In genomic region chr6:42771741-42772100, GRCh38 we compare ENCODE assay signal across 12 cellular contexts. TPM values are rescaled to one million over a fixed set of nuclear protein-coding genes. Genes with fewer than 3 reads are reported as not detected.
DNase-seq lines count a peak whose midpoint lies in the region; ATAC-seq and TF ChIP-seq lines count a peak whose summit lies in the region.
"Had no signal": no experiment of that assay in that cellular context is flagged by ENCODE, and none has a peak within 500 bp of the region (broad histone marks: within the 10 kb centered on the region; RNA-seq: fewer than 3 reads in every experiment).

No MANE protein-coding gene starts in this region.

- peak in 2 of 3 donors; percentile 56 to 69 for DNase-seq in CD4-positive, CD25-positive, alpha-beta regulatory T cell
- DNase-seq in AML-193 (lab: John Stamatoyannopoulos, UW): no peak
- DNase-seq in putamen (ENCODE audit: low spot score): no peak
- DNase-seq in GM13977 (ENCODE audit: low spot score): no peak
- DNase-seq: Calu3, NCI-H2171 treated with DMSO at 0.1 percent for 48 hours had no signal

- peak overlapping the region; percentile 84 to 94 (median 86) for H3K4me3 Mint-ChIP-seq in CD4-positive, CD25-positive, alpha-beta regulatory T cell
- peak overlapping the region; percentile 89 for H3K4me3 Mint-ChIP-seq in T-helper 1 cell treated with Interleukin-12 subunit alpha and Interleukin-12 subunit beta and Interleukin-4 antibody, amounts not matched to agents 30 μg/mL and 1 μg/mL, for 36 hours

- H3K9me3 ChIP-seq in CD4-positive, CD25-positive, alpha-beta regulatory T cell (ENCODE audit: control insufficient read depth in 2 of 2, low read length in 2 of 2): no peaks in the 10 kb centered on the region
- no peaks in the 10 kb centered on the region for H3K9me3 ChIP-seq in iPS-15b (ENCODE audit: control insufficient read depth, insufficient read depth, low read length)
- H3K9me3 ChIP-seq: heart left ventricle had no signal

- peak overlapping the region; percentile 100 for H3K27ac Mint-ChIP-seq in CD4-positive, CD25-positive, alpha-beta regulatory T cell
- peak overlapping the region; percentile 100 for H3K27ac Mint-ChIP-seq in T-helper 1 cell treated with Interleukin-12 subunit alpha and Interleukin-12 subunit beta and Interleukin-4 antibody, amounts not matched to agents 30 μg/mL and 1 μg/mL, for 36 hours

- H3K4me3 ChIP-seq in CD4-positive, CD25-positive, alpha-beta regulatory T cell (ENCODE audit: low read depth, low read length): peak overlapping the region; percentile 87
- peak overlapping the region; percentile 6 for H3K4me3 ChIP-seq in iPS-15b (ENCODE audit: low read depth, low read length)

- H3K27me3 ChIP-seq in CD4-positive, CD25-positive, alpha-beta regulatory T cell (ENCODE audit: control insufficient read depth, insufficient read depth, low read length): no peaks in the 10 kb centered on the region
- no peaks in the 10 kb centered on the region for H3K27me3 ChIP-seq in iPS-15b (ENCODE audit: control insufficient read depth, insufficient read depth, low read length)
- H3K27me3 ChIP-seq: heart left ventricle had no signal

- no peaks in the 10 kb centered on the region for H3K36me3 ChIP-seq in CD4-positive, CD25-positive, alpha-beta regulatory T cell (ENCODE audit: control insufficient read depth, insufficient read depth, low read length)
- H3K36me3 ChIP-seq in iPS-15b (ENCODE audit: control insufficient read depth, insufficient read depth, low read length): peaks cover 3% of the 10 kb centered on the region
- H3K36me3 ChIP-seq: heart left ventricle had no signal

- H3K9me3 Mint-ChIP-seq in CD4-positive, CD25-positive, alpha-beta regulatory T cell: peaks cover 0 to 3% (median 0%) of the 10 kb centered on the region in 7 donors
- no peaks in the 10 kb centered on the region for H3K9me3 Mint-ChIP-seq in T-helper 1 cell treated with Interleukin-12 subunit alpha and Interleukin-12 subunit beta and Interleukin-4 antibody, amounts not matched to agents 30 μg/mL and 1 μg/mL, for 36 hours

- H3K4me1 Mint-ChIP-seq in CD4-positive, CD25-positive, alpha-beta regulatory T cell: peaks cover 30 to 86% (median 59%) of the 10 kb centered on the region in 4 donors
- H3K4me1 Mint-ChIP-seq in T-helper 1 cell treated with Interleukin-12 subunit alpha and Interleukin-12 subunit beta and Interleukin-4 antibody, amounts not matched to agents 30 μg/mL and 1 μg/mL, for 36 hours (ENCODE audit: low read depth): peaks cover 58% of the 10 kb centered on the region

- H3K36me3 Mint-ChIP-seq in CD4-positive, CD25-positive, alpha-beta regulatory T cell: peaks cover 16% of the 10 kb centered on the region
- H3K36me3 Mint-ChIP-seq in T-helper 1 cell treated with Interleukin-12 subunit alpha and Interleukin-12 subunit beta and Interleukin-4 antibody, amounts not matched to agents 30 μg/mL and 1 μg/mL, for 36 hours (ENCODE audit: low read depth): peaks cover 24% of the 10 kb centered on the region

- H3K9ac ChIP-seq in iPS-15b (ENCODE audit: low read depth, low read length): no peak overlapping the region

- ATAC-seq in CD4-positive, CD25-positive, alpha-beta regulatory T cell (ENCODE audit: low read depth in 2 of 2): peak; percentile 7 to 21
- ATAC-seq in GM19467 (IDR thresholded peaks at IDR 0.05; ENCODE audit: unreplicated experiment) (peak; percentile 17), HG03457 (IDR thresholded peaks at IDR 0.05; ENCODE audit: unreplicated experiment) (no peak)

- TF ChIP-seq CTCF in GM13977 (IDR thresholded peaks at IDR 0.05; ENCODE audit: extremely low read depth, insufficient read depth, missing control alignments): no peak

- H3K4me1 ChIP-seq in CD4-positive, CD25-positive, alpha-beta regulatory T cell (ENCODE audit: control insufficient read depth, insufficient read depth, low read length, poor library complexity, severe bottlenecking): peaks cover 71% of the 10 kb centered on the region
- H3K4me1 ChIP-seq in iPS-15b (ENCODE audit: control insufficient read depth, insufficient read depth, low read length): peaks cover 8% of the 10 kb centered on the region

- in situ Hi-C loops in GM13977 (cut with MboI; ENCODE audit: low pct_unique_long_range_greater_than_20kb, low sequenced_read_pairs, unreplicated experiment): no loop called here

- H3K27ac ChIP-seq in CD4-positive, CD25-positive, alpha-beta regulatory T cell (ENCODE audit: insufficient read depth, low read length, poor library complexity, severe bottlenecking): peak overlapping the region; percentile 98

- H3K27me3 Mint-ChIP-seq in CD4-positive, CD25-positive, alpha-beta regulatory T cell: no peaks in the 10 kb centered on the region
- H3K27me3 Mint-ChIP-seq in T-helper 1 cell treated with Interleukin-12 subunit alpha and Interleukin-12 subunit beta and Interleukin-4 antibody, amounts not matched to agents 30 μg/mL and 1 μg/mL, for 36 hours (ENCODE audit: low read depth): no peaks in the 10 kb centered on the region

RNA-seq across cellular contexts. Expression of gene BICRAL, which starts 10.1 kb away (rescaled TPM):
- total RNA-seq in CD4-positive, CD25-positive, alpha-beta regulatory T cell: 47.0 TPM
- 1 to 10 TPM; 3.3 to 3.8 (median 3.4) TPM for polyA plus RNA-seq in CD4-positive, CD25-positive, alpha-beta regulatory T cell

RNA-seq across cellular contexts. Expression of gene TBCC, which starts 25.8 kb away (rescaled TPM):
- 89.2 TPM for total RNA-seq in CD4-positive, CD25-positive, alpha-beta regulatory T cell
- 100 to 1,000 TPM; 117 to 136 (median 134) TPM for polyA plus RNA-seq in CD4-positive, CD25-positive, alpha-beta regulatory T cell

RNA-seq across cellular contexts. Expression of gene PRPH2, which starts 49.3 kb away (rescaled TPM):
- not detected for total RNA-seq in CD4-positive, CD25-positive, alpha-beta regulatory T cell
- under 1 TPM in 3 of 4 donors, not detected in 1; 0.07 to 0.29 (median 0.18) TPM for polyA plus RNA-seq in CD4-positive, CD25-positive, alpha-beta regulatory T cell
- total RNA-seq: Calu3 had no signal
- polyA plus RNA-seq: neural cell had no signal

Comparison
In these comparisons a context has a peak if more than half of its experiments do, and no peak if none do; other contexts are left out.
1. DNase-seq: peak in CD4-positive, CD25-positive, alpha-beta regulatory T cell (2 of 3); none in AML-193 (0 of 2), putamen (single experiment) and GM13977 (single experiment).